In the genomic region with DNA sequence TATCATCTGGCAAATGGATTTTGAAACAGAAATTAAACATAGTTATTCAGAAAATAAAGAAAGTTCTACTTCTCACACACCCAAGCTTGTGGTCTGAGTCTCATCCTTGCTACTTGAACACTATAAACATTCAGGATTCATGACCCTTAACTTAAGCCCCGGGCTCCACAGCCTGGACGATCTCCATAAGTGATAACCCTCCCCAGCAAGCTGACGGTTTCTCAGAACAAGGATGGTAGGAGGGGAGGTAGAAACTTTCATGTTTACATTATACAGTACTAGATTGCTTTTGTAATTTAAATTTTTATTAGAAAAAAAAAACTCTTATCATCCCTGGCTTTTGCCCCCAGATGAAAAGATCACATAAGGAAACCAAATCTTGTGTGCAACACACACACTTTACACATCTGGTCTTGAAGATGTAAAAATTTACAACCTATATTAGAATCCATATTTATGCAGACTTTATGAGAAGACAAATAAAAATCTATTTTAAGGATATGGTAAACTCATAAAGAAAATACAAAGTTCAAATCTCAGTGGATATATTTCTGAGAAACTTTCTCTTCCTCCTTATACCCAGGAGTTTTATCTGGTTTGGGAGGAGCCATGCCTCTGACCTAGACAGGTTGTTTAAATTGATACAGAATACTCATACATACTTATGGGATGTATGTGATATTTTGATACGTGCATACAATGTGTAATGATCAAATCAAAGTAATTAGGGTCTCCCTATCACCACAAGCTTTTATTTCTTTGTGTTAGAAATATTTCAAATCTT, we compare ENCODE assay signal across 19 cellular contexts. TPM values are rescaled to one million over a fixed set of nuclear protein-coding genes. Genes with fewer than 3 reads are reported as not detected.
DNase-seq lines count a peak whose midpoint lies in the region; ATAC-seq and TF ChIP-seq lines count a peak whose summit lies in the region.
"Had no signal": no experiment of that assay in that cellular context is flagged by ENCODE, and none has a peak within 500 bp of the region (broad histone marks: within the 10 kb centered on the region; RNA-seq: fewer than 3 reads in every experiment).

No MANE protein-coding gene starts in this region.

- H3K4me3 ChIP-seq in LNCaP clone FGC (ENCODE audit: low read depth, low read length) = peak overlapping the region; percentile 5; the same call in 1 of the 2 replicates
- H3K4me3 ChIP-seq in mucosa of rectum (ENCODE audit: low read length in 2 of 2) = no peak overlapping the region
- H3K4me3 ChIP-seq: A549; BLaER1 treated with 17β-estradiol and CSF1 and Interleukin-3, amounts not matched to agents 10 nM and 100 nM had no signal

- H3K36me3 ChIP-seq in mucosa of rectum (ENCODE audit: control insufficient read depth in 2 of 2, insufficient read depth in 2 of 2, low read length in 2 of 2) = no peaks in the 10 kb centered on the region
- H3K36me3 ChIP-seq: BLaER1 treated with 17β-estradiol and CSF1 and Interleukin-3, amounts not matched to agents 10 nM and 100 nM had no signal

- H3K4me1 ChIP-seq in mucosa of rectum (ENCODE audit: control insufficient read depth in 2 of 2, insufficient read depth in 2 of 2, low read length in 2 of 2) = peaks cover 28 to 35% of the 10 kb centered on the region in 2 donors
- H3K4me1 ChIP-seq: A549; BLaER1 treated with 17β-estradiol and CSF1 and Interleukin-3, amounts not matched to agents 10 nM and 100 nM had no signal

- DNase-seq in LNCaP clone FGC (ENCODE audit: low read depth) (peak; percentile 71), amniotic epithelial cell (ENCODE audit: low read depth) (peak; percentile 76), NCI-H82 treated with DMSO at 0.1 percent for 48 hours (lab: John Stamatoyannopoulos, UW; ENCODE audit: unreplicated experiment) (no peak), occipital lobe (lab: John Stamatoyannopoulos, UW) (no peak)
- no peak for DNase-seq in effector CD8-positive, alpha-beta T cell (lab: John Stamatoyannopoulos, UW)
- DNase-seq: DND-41, MM.1S, NCI-H1092 treated with DMSO at 0.1 percent for 48 hours, NCI-H1694, NCI-H2107, NCI-H2227 treated with DMSO at 0.1 percent for 48 hours, NCI-H524, SHP77 treated with DMSO at 0.1 percent for 48 hours had no signal

- TF ChIP-seq CTCF in 22Rv1 (IDR thresholded peaks at IDR 0.05) (no peak), LNCaP clone FGC (IDR thresholded peaks at IDR 0.05; ENCODE audit: control insufficient read depth, extremely low read depth, insufficient read depth) (no peak)

- H3K9ac ChIP-seq in mucosa of rectum (ENCODE audit: low read depth in 1 of 2, low read length in 2 of 2) = no peak overlapping the region
- H3K9ac ChIP-seq: BLaER1 treated with 17β-estradiol and CSF1 and Interleukin-3, amounts not matched to agents 10 nM and 100 nM; KMS-11 had no signal

- H3K27ac ChIP-seq in 22Rv1 (peak overlapping the region; percentile 79), mucosa of rectum (ENCODE audit: low read depth in 2 of 2, low read length in 2 of 2) (peak overlapping the region; percentile 61 to 68)
- H3K27ac ChIP-seq: A549; BLaER1 treated with 17β-estradiol and CSF1 and Interleukin-3, amounts not matched to agents 10 nM and 100 nM; KMS-11 had no signal

- no peaks in the 10 kb centered on the region for H3K27me3 ChIP-seq in mucosa of rectum (ENCODE audit: control insufficient read depth in 2 of 2, insufficient read depth in 2 of 2, low read length in 2 of 2)
- H3K27me3 ChIP-seq: BLaER1 treated with 17β-estradiol and CSF1 and Interleukin-3, amounts not matched to agents 10 nM and 100 nM had no signal

- ATAC-seq in HG02571 (IDR thresholded peaks at IDR 0.05; ENCODE audit: unreplicated experiment) = no peak
- ATAC-seq: A549 had no signal

- no peaks in the 10 kb centered on the region for H3K9me3 ChIP-seq in mucosa of rectum (ENCODE audit: control insufficient read depth in 2 of 2, low read length in 2 of 2)
- H3K9me3 ChIP-seq: A549; BLaER1 treated with 17β-estradiol and CSF1 and Interleukin-3, amounts not matched to agents 10 nM and 100 nM had no signal

RNA-seq across cellular contexts. Expression of a gene that starts 20.0 kb away (rescaled TPM):
- under 0.01 TPM for total RNA-seq in occipital lobe

Comparison
In these comparisons a context has a peak if more than half of its experiments do, and no peak if none do; other contexts are left out.
1. DNase-seq: peak in LNCaP clone FGC (single experiment) and amniotic epithelial cell (single experiment); none in NCI-H82 treated with DMSO at 0.1 percent for 48 hours (single experiment), effector CD8-positive, alpha-beta T cell (single experiment) and occipital lobe (single experiment).